16 cellular contexts compared by ENCODE assay signal in the genomic region with DNA sequence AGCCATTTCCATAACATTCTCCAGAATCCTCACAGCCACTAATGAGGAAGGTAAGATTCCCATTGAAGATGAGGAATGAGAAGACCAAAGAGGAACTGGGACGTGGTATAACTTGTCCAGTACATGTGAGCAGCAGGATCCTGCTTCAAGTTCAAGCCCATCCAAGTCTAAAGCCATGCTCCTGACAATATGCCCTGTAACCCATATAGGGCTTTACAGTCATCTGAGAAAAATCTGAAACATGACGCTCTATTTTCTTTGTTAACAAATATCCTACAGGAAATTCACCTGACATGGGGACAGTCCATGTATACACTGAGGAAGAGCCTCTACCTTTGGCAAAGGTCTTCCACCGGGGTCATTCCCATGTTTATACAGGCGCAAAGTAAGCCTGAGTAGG.
"Had no signal": no experiment of that assay in that cellular context is flagged by ENCODE, and none has a peak within 500 bp of the region (broad histone marks: within the 10 kb centered on the region; RNA-seq: fewer than 3 reads in every experiment).

No MANE protein-coding gene starts in this region.

- H2AFZ ChIP-seq: parathyroid adenoma had no signal

- H3K9me3 Mint-ChIP-seq: stimulated activated effector memory CD8-positive, alpha-beta T cell treated with anti-CD3 and anti-CD28 coated beads, Interleukin-12 subunit alpha, Interleukin-12 subunit beta, amount 100 ng/mL, for 72 hours had no signal

- H3K27ac ChIP-seq: brain microvascular endothelial cell, coronary artery, gastroesophageal sphincter, heart left ventricle, left lung, parathyroid adenoma, sigmoid colon, testis, upper lobe of left lung had no signal

- H3K27ac Mint-ChIP-seq: stimulated activated effector memory CD8-positive, alpha-beta T cell treated with anti-CD3 and anti-CD28 coated beads, Interleukin-12 subunit alpha, Interleukin-12 subunit beta, amount 100 ng/mL, for 72 hours had no signal

- H3K4me3 ChIP-seq: coronary artery, gastroesophageal sphincter, heart left ventricle, left lung, sigmoid colon, testis, upper lobe of left lung had no signal

- H3K9ac ChIP-seq: parathyroid adenoma had no signal

- H3K36me3 ChIP-seq: brain microvascular endothelial cell, heart left ventricle, left lung, upper lobe of left lung had no signal

- ATAC-seq: activated CD4-positive, CD25-positive, alpha-beta regulatory T cell treated with anti-CD3 and anti-CD28 coated beads, Interleukin-2, amount 50 U/mL, for 24 hours; gastroesophageal sphincter; heart left ventricle; left lung; stimulated activated effector memory CD8-positive, alpha-beta T cell treated with anti-CD3 and anti-CD28 coated beads, Interleukin-12 subunit alpha, Interleukin-12 subunit beta, amount 100 ng/mL, for 72 hours had no signal

- DNase-seq: activated CD4-positive, alpha-beta T cell treated with anti-CD3 and anti-CD28 coated beads, Interleukin-2, amount 50 U/mL, for 4 hours; activated naive CD4-positive, alpha-beta T cell; aorta; brain microvascular endothelial cell; heart left ventricle; left lung; midbrain; sigmoid colon; stimulated activated CD4-positive, alpha-beta T cell treated with anti-CD3 and anti-CD28 coated beads, Interleukin-4, amount 100 ng/mL, for 24 hours; testis; upper lobe of left lung had no signal

- H3K27me3 ChIP-seq: brain microvascular endothelial cell, gastroesophageal sphincter, heart left ventricle, left lung, sigmoid colon, testis, upper lobe of left lung had no signal

- H3K9me3 ChIP-seq: gastroesophageal sphincter, heart left ventricle, left lung, sigmoid colon, testis, upper lobe of left lung had no signal

- H3K4me1 ChIP-seq: testis had no signal
